1 cellular context compared by ENCODE assay signal in the genomic region with DNA sequence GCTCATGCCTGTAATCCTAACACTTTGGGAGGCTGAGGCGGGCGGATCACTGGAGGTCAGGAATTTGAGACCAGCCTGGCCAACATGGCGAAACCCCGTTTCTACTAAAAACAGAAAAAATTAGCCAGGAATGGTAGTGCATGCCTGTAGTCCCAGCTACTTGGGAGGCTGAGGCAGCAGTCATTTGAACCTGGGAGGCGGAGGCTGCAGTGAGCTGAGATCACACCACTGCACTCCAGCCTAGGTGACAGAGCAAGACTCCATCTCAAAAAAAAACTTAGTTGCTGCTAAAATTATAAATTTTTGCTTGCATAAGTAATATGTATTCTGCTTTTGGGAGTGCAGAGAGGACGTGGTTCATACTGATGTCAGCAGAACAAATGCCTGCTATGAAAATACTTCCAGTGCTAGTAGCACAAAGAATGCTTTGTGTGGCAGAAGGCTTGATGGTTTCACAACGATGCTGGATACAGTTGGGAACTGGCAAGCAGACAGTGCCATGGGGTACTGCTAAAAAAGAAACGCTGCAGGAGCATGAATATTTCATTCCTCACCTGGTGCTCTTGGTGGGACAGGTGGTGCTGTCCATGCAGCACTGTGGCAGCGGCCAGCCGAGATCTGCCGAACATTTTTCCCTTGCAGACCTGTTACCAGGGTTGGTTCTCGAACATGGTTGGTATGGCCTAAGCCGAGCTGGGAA.
TF ChIP-seq lines count a peak whose summit lies in the region.

No MANE protein-coding gene starts in this region.

TF ChIP-seq in IMR-90, 13 proteins besides CTCF, POLR2A, EP300 and RAD21:
- TF ChIP-seq RCOR1 (IDR thresholded peaks at IDR 0.05; ENCODE audit: insufficient replicate concordance, low read length), result no peak
- TF ChIP-seq SMC3 (IDR thresholded peaks at IDR 0.05; ENCODE audit: low read depth, low read length), result no peak
- TF ChIP-seq MXI1 (IDR thresholded peaks at IDR 0.05; ENCODE audit: borderline replicate concordance, low read depth, low read length), result no peak
- TF ChIP-seq CEBPB (IDR thresholded peaks at IDR 0.05; ENCODE audit: low read depth, low read length), result no peak
- TF ChIP-seq CHD1 (IDR thresholded peaks at IDR 0.05; ENCODE audit: low read depth, low read length), result no peak
TF ChIP-seq in IMR-90: peak in this region for 0.
